Comparison of ENCODE assay signal across 1 cellular context in the genomic region with DNA sequence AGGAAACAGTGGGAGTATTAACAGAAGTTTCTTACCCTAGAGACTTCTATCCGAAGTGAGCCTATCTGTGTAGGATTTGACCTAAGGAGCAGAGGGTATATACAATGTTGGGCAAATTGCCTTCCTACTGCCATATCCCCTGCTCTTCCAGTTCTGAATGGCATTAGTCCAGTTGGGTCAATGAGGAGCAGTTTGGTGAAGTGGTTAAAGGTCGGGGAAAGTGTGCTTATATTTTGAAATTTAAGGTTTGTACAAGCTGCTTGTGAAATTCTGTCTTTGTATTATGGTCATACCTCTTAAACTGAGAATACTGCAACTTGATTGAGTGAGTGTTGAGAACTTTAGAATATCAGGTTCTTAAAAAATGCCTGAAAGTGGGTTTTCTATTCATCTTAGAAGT.
TF ChIP-seq lines count a peak whose summit lies in the region.

No MANE protein-coding gene starts in this region.

TF ChIP-seq in SK-N-SH treated with all-trans-retinoic acid at 6 μM for 48 hours, 23 proteins besides CTCF, POLR2A, EP300 and RAD21 (continued from another document):
- TF ChIP-seq, protein P1, sequence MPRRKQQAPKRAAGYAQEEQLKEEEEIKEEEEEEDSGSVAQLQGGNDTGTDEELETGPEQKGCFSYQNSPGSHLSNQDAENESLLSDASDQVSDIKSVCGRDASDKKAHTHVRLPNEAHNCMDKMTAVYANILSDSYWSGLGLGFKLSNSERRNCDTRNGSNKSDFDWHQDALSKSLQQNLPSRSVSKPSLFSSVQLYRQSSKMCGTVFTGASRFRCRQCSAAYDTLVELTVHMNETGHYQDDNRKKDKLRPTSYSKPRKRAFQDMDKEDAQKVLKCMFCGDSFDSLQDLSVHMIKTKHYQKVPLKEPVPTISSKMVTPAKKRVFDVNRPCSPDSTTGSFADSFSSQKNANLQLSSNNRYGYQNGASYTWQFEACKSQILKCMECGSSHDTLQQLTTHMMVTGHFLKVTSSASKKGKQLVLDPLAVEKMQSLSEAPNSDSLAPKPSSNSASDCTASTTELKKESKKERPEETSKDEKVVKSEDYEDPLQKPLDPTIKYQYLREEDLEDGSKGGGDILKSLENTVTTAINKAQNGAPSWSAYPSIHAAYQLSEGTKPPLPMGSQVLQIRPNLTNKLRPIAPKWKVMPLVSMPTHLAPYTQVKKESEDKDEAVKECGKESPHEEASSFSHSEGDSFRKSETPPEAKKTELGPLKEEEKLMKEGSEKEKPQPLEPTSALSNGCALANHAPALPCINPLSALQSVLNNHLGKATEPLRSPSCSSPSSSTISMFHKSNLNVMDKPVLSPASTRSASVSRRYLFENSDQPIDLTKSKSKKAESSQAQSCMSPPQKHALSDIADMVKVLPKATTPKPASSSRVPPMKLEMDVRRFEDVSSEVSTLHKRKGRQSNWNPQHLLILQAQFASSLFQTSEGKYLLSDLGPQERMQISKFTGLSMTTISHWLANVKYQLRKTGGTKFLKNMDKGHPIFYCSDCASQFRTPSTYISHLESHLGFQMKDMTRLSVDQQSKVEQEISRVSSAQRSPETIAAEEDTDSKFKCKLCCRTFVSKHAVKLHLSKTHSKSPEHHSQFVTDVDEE (CRISPR knock-in tag; IDR thresholded peaks at IDR 0.05): no peak
- TF ChIP-seq ZNF70 (CRISPR knock-in tag; IDR thresholded peaks at IDR 0.05): no peak
- TF ChIP-seq ZNF8 (CRISPR knock-in tag; IDR thresholded peaks at IDR 0.05): no peak
- TF ChIP-seq RARB (CRISPR knock-in tag; IDR thresholded peaks at IDR 0.05): no peak
- no peak for TF ChIP-seq ZC3H10 (CRISPR knock-in tag; IDR thresholded peaks at IDR 0.05)
- TF ChIP-seq ZFP3 (CRISPR knock-in tag; IDR thresholded peaks at IDR 0.05): no peak
- TF ChIP-seq ARNTL (CRISPR knock-in tag; IDR thresholded peaks at IDR 0.05; ENCODE audit: borderline replicate concordance, low read depth): no peak
- TF ChIP-seq POU6F1 (CRISPR knock-in tag; IDR thresholded peaks at IDR 0.05; ENCODE audit: borderline replicate concordance, low read depth): no peak
- no peak for TF ChIP-seq ZFP30 (CRISPR knock-in tag; IDR thresholded peaks at IDR 0.05)
TF ChIP-seq in SK-N-SH treated with all-trans-retinoic acid at 6 μM for 48 hours: peak in this region for 0.
